Comparison of ENCODE assay signal across 1 cellular context in the genomic region with DNA sequence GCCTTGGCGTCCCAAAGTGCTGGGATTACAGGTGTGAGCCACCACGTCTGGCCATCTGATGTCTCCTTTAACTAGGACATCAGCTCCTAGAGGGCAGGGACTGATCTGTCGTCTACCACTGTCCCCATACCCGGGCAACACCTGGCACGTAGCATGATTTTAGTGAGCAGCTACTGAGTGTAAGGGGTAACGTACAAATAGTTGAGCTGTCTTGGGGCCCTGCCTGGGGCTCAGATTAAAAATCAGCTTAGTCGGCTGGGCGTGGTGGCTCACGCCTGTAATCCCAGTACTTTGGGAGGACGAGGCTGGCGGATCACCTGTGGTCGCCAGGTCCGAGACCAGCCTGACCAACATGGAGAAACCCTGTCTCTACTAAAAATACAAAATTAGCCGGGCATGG.
TF ChIP-seq lines count a peak whose summit lies in the region.

No MANE protein-coding gene starts in this region.

TF ChIP-seq in HepG2, 621 proteins besides CTCF, POLR2A, EP300 and RAD21:
- TF ChIP-seq, protein P1, sequence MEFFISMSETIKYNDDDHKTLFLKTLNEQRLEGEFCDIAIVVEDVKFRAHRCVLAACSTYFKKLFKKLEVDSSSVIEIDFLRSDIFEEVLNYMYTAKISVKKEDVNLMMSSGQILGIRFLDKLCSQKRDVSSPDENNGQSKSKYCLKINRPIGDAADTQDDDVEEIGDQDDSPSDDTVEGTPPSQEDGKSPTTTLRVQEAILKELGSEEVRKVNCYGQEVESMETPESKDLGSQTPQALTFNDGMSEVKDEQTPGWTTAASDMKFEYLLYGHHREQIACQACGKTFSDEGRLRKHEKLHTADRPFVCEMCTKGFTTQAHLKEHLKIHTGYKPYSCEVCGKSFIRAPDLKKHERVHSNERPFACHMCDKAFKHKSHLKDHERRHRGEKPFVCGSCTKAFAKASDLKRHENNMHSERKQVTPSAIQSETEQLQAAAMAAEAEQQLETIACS (CRISPR knock-in tag; IDR thresholded peaks at IDR 0.05), result no peak
- TF ChIP-seq, protein P2, sequence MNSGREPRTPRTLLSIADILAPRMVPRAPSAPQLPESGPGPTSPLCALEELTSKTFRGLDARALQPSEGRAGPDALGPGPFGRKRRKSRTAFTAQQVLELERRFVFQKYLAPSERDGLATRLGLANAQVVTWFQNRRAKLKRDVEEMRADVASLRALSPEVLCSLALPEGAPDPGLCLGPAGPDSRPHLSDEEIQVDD (CRISPR knock-in tag; IDR thresholded peaks at IDR 0.05; ENCODE audit: borderline replicate concordance), result no peak
- TF ChIP-seq ZNF382 (CRISPR knock-in tag; IDR thresholded peaks at IDR 0.05; ENCODE audit: borderline replicate concordance) (no peak), KLF11 (CRISPR knock-in tag; IDR thresholded peaks at IDR 0.05) (no peak), HNRNPK (IDR thresholded peaks at IDR 0.05; ENCODE audit: low read depth, low read length, poor library complexity, severe bottlenecking) (no peak), ZFP37 (CRISPR knock-in tag; IDR thresholded peaks at IDR 0.05; ENCODE audit: borderline replicate concordance) (no peak), ZNF292 (CRISPR knock-in tag; IDR thresholded peaks at IDR 0.05; ENCODE audit: borderline replicate concordance, low read depth) (no peak), JUND (CRISPR knock-in tag; IDR thresholded peaks at IDR 0.05) (no peak), RFXANK (CRISPR knock-in tag; IDR thresholded peaks at IDR 0.05) (no peak), ISX (CRISPR knock-in tag; conservative IDR thresholded peaks at IDR 0.05) (no peak)
